1 cellular context compared by ENCODE assay signal in genomic region chr16:1474796-1475551, GRCh38.
A peak's percentile ranks its signal among the peaks of the same experiment; 100 is the strongest.
TF ChIP-seq lines count a peak whose summit lies in the region.

TSS of gene CLCN7 (minus strand) at chr16:1475028. CDS start at chr16:1474974, 54 bp downstream.

TF ChIP-seq in K562, 482 proteins besides CTCF, POLR2A, EP300 and RAD21 (continued from another document and continues in another):
- TF ChIP-seq RNF219 (CRISPR knock-in tag; IDR thresholded peaks at IDR 0.05) (no peak), POLR2AphosphoS5 (IDR thresholded peaks at IDR 0.05; ENCODE audit: control insufficient read depth, insufficient read depth, low read depth, low read length) (peak; percentile 48), HDAC8 (tag; IDR thresholded peaks at IDR 0.05) (peak; percentile 56; the same call in 1 of the 2 replicates), FOXA3 (CRISPR knock-in tag; conservative IDR thresholded peaks at IDR 0.05 in 1 of 2, IDR thresholded peaks at IDR 0.05 in 1 of 2) (peak in 1 of 2 experiments; percentile 72; a peak in 1 of 4 replicates), CTCFL (IDR thresholded peaks at IDR 0.05; ENCODE audit: borderline replicate concordance, insufficient read depth, low read depth, low read length, poor library complexity, severe bottlenecking) (peak; percentile 65), CREM (IDR thresholded peaks at IDR 0.05; ENCODE audit: low read depth) (peak; percentile 80), FOXK2 (conservative IDR thresholded peaks at IDR 0.05 in 1 of 2, IDR thresholded peaks at IDR 0.05 in 1 of 2; ENCODE audit: low read depth in 2 of 2) (peak; percentile 48 to 78; a peak in 1 of 4 replicates), RBFOX2 (IDR thresholded peaks at IDR 0.05; ENCODE audit: low read depth, low read length) (peak; percentile 96), ZBTB11 (CRISPR knock-in tag; IDR thresholded peaks at IDR 0.05) (peak in 1 of 3 experiments; percentile 58; a peak in 2 of 6 replicates), ZNF217 (CRISPR knock-in tag; IDR thresholded peaks at IDR 0.05) (0 out of 2 replicates have a peak, but pooled peaks have one; percentile 49), STAT5A (IDR thresholded peaks at IDR 0.05; ENCODE audit: borderline replicate concordance, low read length) (peak; percentile 11; the same call in 1 of the 2 replicates), KDM1A (IDR thresholded peaks at IDR 0.05) (no peak), HBP1 (CRISPR knock-in tag; IDR thresholded peaks at IDR 0.05) (no peak), USF2 (CRISPR knock-in tag; IDR thresholded peaks at IDR 0.05) (peak; percentile 99), TOE1 (IDR thresholded peaks at IDR 0.05; ENCODE audit: borderline replicate concordance) (peak; percentile 89; the same call in 1 of the 2 replicates), TOE1 (CRISPR knock-in tag; IDR thresholded peaks at IDR 0.05; ENCODE audit: borderline replicate concordance, low read depth) (no peak), MTA2 (IDR thresholded peaks at IDR 0.05; ENCODE audit: low read depth) (no peak), ZNF224 (CRISPR knock-in tag; IDR thresholded peaks at IDR 0.05) (peak; percentile 91), KDM2B (CRISPR knock-in tag; IDR thresholded peaks at IDR 0.05) (no peak), ZNF583 (CRISPR knock-in tag; IDR thresholded peaks at IDR 0.05) (0 out of 2 replicates have a peak, but pooled peaks have one; percentile 43), RBM14 (IDR thresholded peaks at IDR 0.05; ENCODE audit: borderline replicate concordance, insufficient read depth, low read depth, low read length) (peak; percentile 85; the same call in 1 of the 2 replicates), ZNF23 (CRISPR knock-in tag; IDR thresholded peaks at IDR 0.05) (no peak), FOS (IDR thresholded peaks at IDR 0.05; ENCODE audit: extremely low read depth, insufficient read length) (peak; percentile 94), THAP12 (CRISPR knock-in tag; IDR thresholded peaks at IDR 0.05) (peak; percentile 89), EGR1 (conservative IDR thresholded peaks at IDR 0.05) (peak; percentile 57), ZNF445 (CRISPR knock-in tag; IDR thresholded peaks at IDR 0.05; ENCODE audit: low read depth) (no peak), ZNF143 (CRISPR knock-in tag; IDR thresholded peaks at IDR 0.05) (peak; percentile 82), ARID3B (CRISPR knock-in tag; IDR thresholded peaks at IDR 0.05; ENCODE audit: borderline replicate concordance) (no peak; the same call in 1 of the 2 replicates), ELF1 (tag; IDR thresholded peaks at IDR 0.05) (peak; percentile 55; the same call in 1 of the 2 replicates), EZH2 (IDR thresholded peaks at IDR 0.05; ENCODE audit: borderline replicate concordance, low read depth, low read length) (no peak), ZNF395 (CRISPR knock-in tag; IDR thresholded peaks at IDR 0.05) (peak; percentile 72), ILF3 (IDR thresholded peaks at IDR 0.05; ENCODE audit: borderline replicate concordance) (no peak), PML (IDR thresholded peaks at IDR 0.05; ENCODE audit: low read length) (peak; percentile 37; the same call in 1 of the 2 replicates), GTF2E2 (tag; IDR thresholded peaks at IDR 0.05) (peak; percentile 47; the same call in 1 of the 2 replicates), C11orf30 (IDR thresholded peaks at IDR 0.05; ENCODE audit: low read depth) (peak; percentile 97), ZBTB7A (IDR thresholded peaks at IDR 0.05; ENCODE audit: borderline replicate concordance, control insufficient read depth, low read depth, low read length) (peak; percentile 87; the same call in 1 of the 2 replicates), TCF3 (CRISPR knock-in tag; IDR thresholded peaks at IDR 0.05) (peak; percentile 43), ZNF740 (CRISPR knock-in tag; IDR thresholded peaks at IDR 0.05) (peak; percentile 62; the same call in 1 of the 2 replicates), ZNF740 (tag; IDR thresholded peaks at IDR 0.05) (no peak), FOXJ2 (tag; IDR thresholded peaks at IDR 0.05) (peak; percentile 77), ZNF507 (tag; conservative IDR thresholded peaks at IDR 0.05) (no peak), ZKSCAN1 (IDR thresholded peaks at IDR 0.05; ENCODE audit: low read depth, low read length) (peak; percentile 27; the same call in 1 of the 2 replicates)
- TF ChIP-seq, protein P1, sequence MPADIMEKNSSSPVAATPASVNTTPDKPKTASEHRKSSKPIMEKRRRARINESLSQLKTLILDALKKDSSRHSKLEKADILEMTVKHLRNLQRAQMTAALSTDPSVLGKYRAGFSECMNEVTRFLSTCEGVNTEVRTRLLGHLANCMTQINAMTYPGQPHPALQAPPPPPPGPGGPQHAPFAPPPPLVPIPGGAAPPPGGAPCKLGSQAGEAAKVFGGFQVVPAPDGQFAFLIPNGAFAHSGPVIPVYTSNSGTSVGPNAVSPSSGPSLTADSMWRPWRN (IDR thresholded peaks at IDR 0.05; ENCODE audit: low read depth), result no peak
- TF ChIP-seq, protein P2, sequence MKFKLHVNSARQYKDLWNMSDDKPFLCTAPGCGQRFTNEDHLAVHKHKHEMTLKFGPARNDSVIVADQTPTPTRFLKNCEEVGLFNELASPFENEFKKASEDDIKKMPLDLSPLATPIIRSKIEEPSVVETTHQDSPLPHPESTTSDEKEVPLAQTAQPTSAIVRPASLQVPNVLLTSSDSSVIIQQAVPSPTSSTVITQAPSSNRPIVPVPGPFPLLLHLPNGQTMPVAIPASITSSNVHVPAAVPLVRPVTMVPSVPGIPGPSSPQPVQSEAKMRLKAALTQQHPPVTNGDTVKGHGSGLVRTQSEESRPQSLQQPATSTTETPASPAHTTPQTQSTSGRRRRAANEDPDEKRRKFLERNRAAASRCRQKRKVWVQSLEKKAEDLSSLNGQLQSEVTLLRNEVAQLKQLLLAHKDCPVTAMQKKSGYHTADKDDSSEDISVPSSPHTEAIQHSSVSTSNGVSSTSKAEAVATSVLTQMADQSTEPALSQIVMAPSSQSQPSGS (CRISPR knock-in tag; IDR thresholded peaks at IDR 0.05), result 0 out of 2 replicates have a peak, but pooled peaks have one; percentile 34
